1 cellular context compared by ENCODE assay signal in genomic region chr16:85629326-85629725, GRCh38.
TF ChIP-seq lines count a peak whose summit lies in the region.

No MANE protein-coding gene starts in this region.

TF ChIP-seq in H1, 55 proteins besides CTCF, POLR2A, EP300 and RAD21:
- no peak for TF ChIP-seq CHD7 (IDR thresholded peaks at IDR 0.05; ENCODE audit: insufficient replicate concordance, low read length)
